ENCODE assay signal across 19 cellular contexts in genomic region chr3:9428411-9428810, GRCh38.
"Had no signal": no experiment of that assay in that cellular context is flagged by ENCODE, and none has a peak within 500 bp of the region (broad histone marks: within the 10 kb centered on the region; RNA-seq: fewer than 3 reads in every experiment).

No MANE protein-coding gene starts in this region.

- H3K9me3 ChIP-seq: adrenal gland, psoas muscle, stomach, testis had no signal

- H3K27me3 ChIP-seq: adrenal gland, cardiac muscle cell, stomach, testis had no signal

- DNase-seq: activated CD4-positive, alpha-beta T cell treated with anti-CD3 and anti-CD28 coated beads, Interleukin-2, amount 10 ng/mL, durations not matched to agents 24 days and 14 days; activated CD4-positive, CD25-positive, alpha-beta regulatory T cell; activated CD8-positive, alpha-beta T cell treated with anti-CD3 and anti-CD28 coated beads for 36 hours; activated gamma-delta T cell treated with Interleukin-2 at 50 U/mL for 16 hours; activated T-cell treated with anti-CD3 and anti-CD28 coated beads, Interleukin-2, amount 50 U/mL, for 4 hours; adrenal gland; foreskin fibroblast; left cardiac atrium; psoas muscle; right cardiac atrium; stimulated activated CD4-positive, alpha-beta T cell treated with anti-CD3 and anti-CD28 coated beads, Interleukin-15, amount 100 ng/mL, for 24 hours; stimulated activated CD4-positive, alpha-beta T cell treated with anti-CD3 and anti-CD28 coated beads, Interleukin-4, amount 100 ng/mL, for 1 hour; stomach; testis had no signal

- H3K27ac Mint-ChIP-seq: activated CD8-positive, alpha-beta T cell treated with anti-CD3 and anti-CD28 coated beads for 36 hours; type B pancreatic cell had no signal

- H3K27ac ChIP-seq: cardiac muscle cell had no signal

- H3K4me3 ChIP-seq: adrenal gland, cardiac muscle cell, psoas muscle, SK-N-MC, skin epidermis, stomach, testis had no signal

- H3K9me3 Mint-ChIP-seq: activated CD4-positive, alpha-beta T cell treated with anti-CD3 and anti-CD28 coated beads, Interleukin-2, amount 10 ng/mL, durations not matched to agents 24 days and 14 days; activated CD8-positive, alpha-beta T cell treated with anti-CD3 and anti-CD28 coated beads for 36 hours; activated naive CD4-positive, alpha-beta T cell treated with anti-CD3 and anti-CD28 coated beads, Interleukin-2, amount 50 U/mL, for 72 hours; activated T-cell treated with anti-CD3 and anti-CD28 coated beads, Interleukin-2, amount 50 U/mL, for 4 hours; type B pancreatic cell had no signal

- H3K27me3 Mint-ChIP-seq: activated CD4-positive, alpha-beta T cell treated with anti-CD3 and anti-CD28 coated beads, Interleukin-2, amount 10 ng/mL, durations not matched to agents 24 days and 14 days; activated CD8-positive, alpha-beta T cell treated with anti-CD3 and anti-CD28 coated beads for 36 hours; type B pancreatic cell had no signal

- ATAC-seq: activated CD8-positive, alpha-beta T cell treated with anti-CD3 and anti-CD28 coated beads for 36 hours; activated naive CD4-positive, alpha-beta T cell treated with anti-CD3 and anti-CD28 coated beads, Interleukin-2, amount 50 U/mL, for 72 hours; activated T-cell treated with anti-CD3 and anti-CD28 coated beads, Interleukin-2, amount 50 U/mL, for 4 hours; left cardiac atrium; psoas muscle; right cardiac atrium had no signal

- H3K4me3 Mint-ChIP-seq: activated CD4-positive, alpha-beta T cell treated with anti-CD3 and anti-CD28 coated beads, Interleukin-2, amount 10 ng/mL, durations not matched to agents 24 days and 14 days; activated CD8-positive, alpha-beta T cell treated with anti-CD3 and anti-CD28 coated beads for 36 hours; activated T-cell treated with anti-CD3 and anti-CD28 coated beads, Interleukin-2, amount 50 U/mL, for 4 hours; type B pancreatic cell had no signal
